In the genomic region with DNA sequence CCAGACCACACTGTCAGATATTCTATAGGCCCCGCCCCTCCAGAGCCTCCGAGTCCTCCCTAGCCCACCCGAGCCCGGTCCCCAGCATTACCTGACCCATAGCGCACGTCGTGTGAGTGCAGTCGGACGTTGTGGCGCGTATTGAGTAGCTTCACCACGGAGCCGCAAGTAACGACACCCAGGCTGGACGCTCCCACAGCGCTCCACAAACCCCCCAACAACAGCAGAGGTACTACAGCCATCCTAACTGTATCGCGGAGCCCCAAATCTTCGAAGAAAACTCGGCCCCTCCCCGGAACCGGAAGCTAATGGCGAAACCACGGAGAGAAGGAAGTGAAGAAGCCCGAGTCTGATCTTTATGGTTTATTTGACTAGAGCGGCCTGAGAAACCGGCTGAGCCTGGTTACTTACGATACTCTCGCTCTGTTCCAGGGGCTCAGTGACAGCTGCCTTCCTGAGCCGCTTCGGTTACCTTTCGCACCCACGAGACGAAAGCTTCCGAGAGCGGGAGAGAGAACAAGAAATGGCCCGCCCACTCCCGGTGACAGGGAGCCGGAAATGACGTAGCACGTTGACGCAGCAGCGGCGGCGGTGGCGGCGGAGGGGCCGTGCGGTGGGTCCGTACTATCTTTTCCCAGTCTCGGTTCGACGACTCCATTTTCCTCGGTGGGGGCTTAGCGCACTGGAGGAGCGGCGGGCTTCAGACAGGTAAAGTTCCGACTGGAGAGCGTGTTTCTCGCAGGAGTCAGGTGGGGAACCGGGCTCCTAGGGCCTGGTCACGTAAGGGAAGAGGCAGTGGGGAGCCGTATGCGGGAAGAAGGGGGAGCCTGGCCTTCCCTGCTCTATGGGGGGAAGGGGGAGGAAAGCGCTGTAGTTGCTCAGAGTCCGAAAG, we compare ENCODE assay signal across 8 cellular contexts. TPM values are rescaled to one million over a fixed set of nuclear protein-coding genes. Genes with fewer than 3 reads are reported as not detected.
A peak's percentile ranks its signal among the peaks of the same experiment; 100 is the strongest.
DNase-seq lines count a peak whose midpoint lies in the region; ATAC-seq, FAIRE-seq and TF ChIP-seq lines count a peak whose summit lies in the region.

A gene with protein sequence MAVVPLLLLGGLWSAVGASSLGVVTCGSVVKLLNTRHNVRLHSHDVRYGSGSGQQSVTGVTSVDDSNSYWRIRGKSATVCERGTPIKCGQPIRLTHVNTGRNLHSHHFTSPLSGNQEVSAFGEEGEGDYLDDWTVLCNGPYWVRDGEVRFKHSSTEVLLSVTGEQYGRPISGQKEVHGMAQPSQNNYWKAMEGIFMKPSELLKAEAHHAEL (minus strand): TSS at position 272 of the 892 bp plus-strand sequence. CDS start 30 bp downstream, at position 242.
A gene (plus strand): TSS at position 571 of the 892 bp plus-strand sequence. CDS start 11,197 bp downstream, outside the sequence.

- CTCF ChIA-PET in WTC11 (lab: Charles Lee), result interaction anchor here (0.7 to 3.5 kb wide), 9 partner anchors 15 to 251 kb away, joined by 3 to 38 read pairs (median 4); a partner anchor contains a TSS

- H3K4me3 ChIP-seq in AG09309 (ENCODE audit: control insufficient read depth, low read depth, low read length) (peak within 1 kb of the TSS; percentile 72), bronchial epithelial cell (ENCODE audit: low read depth, low read length) (peak within 1 kb of the TSS; percentile 84)

- H3K27me3 ChIP-seq in bronchial epithelial cell (ENCODE audit: control insufficient read depth, insufficient read depth, low read length), result no peaks in the 10 kb centered on the region

- peaks cover 20% of the 10 kb centered on the region for H3K4me1 Mint-ChIP-seq in WTC11

- ATAC-seq in GM18907 (IDR thresholded peaks at IDR 0.05; ENCODE audit: unreplicated experiment) (peak; percentile 84), HG03159 (IDR thresholded peaks at IDR 0.05; ENCODE audit: unreplicated experiment) (peak; percentile 81), WTC11 (peak; percentile 80)

- POLR2A ChIA-PET in WTC11 (lab: Charles Lee), result interaction anchor here (0.7 to 2.5 kb wide), 8 partner anchors 15 to 86 kb away, joined by 3 to 13 read pairs (median 4); a partner anchor contains a TSS

- H3K36me3 ChIP-seq in bronchial epithelial cell (ENCODE audit: control insufficient read depth, insufficient read depth, low read length), result peaks cover 1% of the 10 kb centered on the region

- TF ChIP-seq CTCF in AG09309 (IDR thresholded peaks at IDR 0.05; ENCODE audit: control insufficient read depth, insufficient read depth, low read depth, low read length, missing control alignments) (no peak), WTC11 (IDR thresholded peaks at IDR 0.05) (no peak), bronchial epithelial cell (IDR thresholded peaks at IDR 0.05; ENCODE audit: insufficient read depth, low read length, severe bottlenecking) (no peak)

- H3K36me3 Mint-ChIP-seq in WTC11, result peaks cover 44% of the 10 kb centered on the region

- H3K27me3 Mint-ChIP-seq in WTC11 (ENCODE audit: low read depth), result 0 out of 2 replicates have a peak, but pooled peaks cover 3% of the 10 kb centered on the region

- peak within 1 kb of the TSS; percentile 100 for H3K27ac Mint-ChIP-seq in WTC11

- peaks cover 21% of the 10 kb centered on the region for H3K9me3 Mint-ChIP-seq in WTC11

- no peak for FAIRE-seq in bronchial epithelial cell (lab: Jason Lieb, UNC)

- H3K4me3 Mint-ChIP-seq in WTC11, result peak within 1 kb of the TSS; percentile 99

- DNase-seq in AG09309 (ENCODE audit: low read depth) (no peak), NCI-H226 (peak; percentile 80), WTC11 (ENCODE audit: low spot score) (peak; percentile 92), bronchial epithelial cell (ENCODE audit: low read depth) (peak; percentile 67), inferior parietal cortex (ENCODE audit: extremely low spot score) (peak; percentile 96)
- DNase-seq in stimulated activated CD4-positive, alpha-beta T cell treated with anti-CD3 and anti-CD28 coated beads, Interleukin-12 subunit alpha, Interleukin-12 subunit beta, amount 100 ng/mL, for 24 hours (ENCODE audit: low read depth in 2 of 2), result peak; percentile 93 to 95

TF ChIP-seq in WTC11, 78 proteins besides CTCF, POLR2A, EP300 and RAD21 (continues in another document):
- TF ChIP-seq PRRX2 (CRISPR knock-in tag; IDR thresholded peaks at IDR 0.05), result no peak
- TF ChIP-seq ZNF232 (CRISPR knock-in tag; IDR thresholded peaks at IDR 0.05), result no peak
- TF ChIP-seq SMAD3 (CRISPR knock-in tag; IDR thresholded peaks at IDR 0.05; ENCODE audit: borderline replicate concordance), result no peak
- TF ChIP-seq JAZF1 (CRISPR knock-in tag; IDR thresholded peaks at IDR 0.05), result no peak
- no peak for TF ChIP-seq NFYB (CRISPR knock-in tag; conservative IDR thresholded peaks at IDR 0.05; ENCODE audit: low read depth)
- TF ChIP-seq RORB (CRISPR knock-in tag; IDR thresholded peaks at IDR 0.05), result no peak
- TF ChIP-seq, protein P1, sequence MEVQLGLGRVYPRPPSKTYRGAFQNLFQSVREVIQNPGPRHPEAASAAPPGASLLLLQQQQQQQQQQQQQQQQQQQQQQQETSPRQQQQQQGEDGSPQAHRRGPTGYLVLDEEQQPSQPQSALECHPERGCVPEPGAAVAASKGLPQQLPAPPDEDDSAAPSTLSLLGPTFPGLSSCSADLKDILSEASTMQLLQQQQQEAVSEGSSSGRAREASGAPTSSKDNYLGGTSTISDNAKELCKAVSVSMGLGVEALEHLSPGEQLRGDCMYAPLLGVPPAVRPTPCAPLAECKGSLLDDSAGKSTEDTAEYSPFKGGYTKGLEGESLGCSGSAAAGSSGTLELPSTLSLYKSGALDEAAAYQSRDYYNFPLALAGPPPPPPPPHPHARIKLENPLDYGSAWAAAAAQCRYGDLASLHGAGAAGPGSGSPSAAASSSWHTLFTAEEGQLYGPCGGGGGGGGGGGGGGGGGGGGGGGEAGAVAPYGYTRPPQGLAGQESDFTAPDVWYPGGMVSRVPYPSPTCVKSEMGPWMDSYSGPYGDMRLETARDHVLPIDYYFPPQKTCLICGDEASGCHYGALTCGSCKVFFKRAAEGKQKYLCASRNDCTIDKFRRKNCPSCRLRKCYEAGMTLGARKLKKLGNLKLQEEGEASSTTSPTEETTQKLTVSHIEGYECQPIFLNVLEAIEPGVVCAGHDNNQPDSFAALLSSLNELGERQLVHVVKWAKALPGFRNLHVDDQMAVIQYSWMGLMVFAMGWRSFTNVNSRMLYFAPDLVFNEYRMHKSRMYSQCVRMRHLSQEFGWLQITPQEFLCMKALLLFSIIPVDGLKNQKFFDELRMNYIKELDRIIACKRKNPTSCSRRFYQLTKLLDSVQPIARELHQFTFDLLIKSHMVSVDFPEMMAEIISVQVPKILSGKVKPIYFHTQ (CRISPR knock-in tag; IDR thresholded peaks at IDR 0.05), result no peak
- no peak for TF ChIP-seq FOXJ3 (CRISPR knock-in tag; IDR thresholded peaks at IDR 0.05; ENCODE audit: borderline replicate concordance)
- no peak for TF ChIP-seq SOX15 (CRISPR knock-in tag; IDR thresholded peaks at IDR 0.05)
- TF ChIP-seq, protein P2, sequence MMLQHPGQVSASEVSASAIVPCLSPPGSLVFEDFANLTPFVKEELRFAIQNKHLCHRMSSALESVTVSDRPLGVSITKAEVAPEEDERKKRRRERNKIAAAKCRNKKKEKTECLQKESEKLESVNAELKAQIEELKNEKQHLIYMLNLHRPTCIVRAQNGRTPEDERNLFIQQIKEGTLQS (CRISPR knock-in tag; conservative IDR thresholded peaks at IDR 0.05), result no peak
- TF ChIP-seq ZNF396 (CRISPR knock-in tag; IDR thresholded peaks at IDR 0.05; ENCODE audit: borderline replicate concordance), result no peak
- TF ChIP-seq ATF1 (CRISPR knock-in tag; IDR thresholded peaks at IDR 0.05), result no peak
- TF ChIP-seq, protein P3, sequence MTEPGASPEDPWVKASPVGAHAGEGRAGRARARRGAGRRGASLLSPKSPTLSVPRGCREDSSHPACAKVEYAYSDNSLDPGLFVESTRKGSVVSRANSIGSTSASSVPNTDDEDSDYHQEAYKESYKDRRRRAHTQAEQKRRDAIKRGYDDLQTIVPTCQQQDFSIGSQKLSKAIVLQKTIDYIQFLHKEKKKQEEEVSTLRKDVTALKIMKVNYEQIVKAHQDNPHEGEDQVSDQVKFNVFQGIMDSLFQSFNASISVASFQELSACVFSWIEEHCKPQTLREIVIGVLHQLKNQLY (CRISPR knock-in tag; IDR thresholded peaks at IDR 0.05), result no peak
- TF ChIP-seq, protein P4, sequence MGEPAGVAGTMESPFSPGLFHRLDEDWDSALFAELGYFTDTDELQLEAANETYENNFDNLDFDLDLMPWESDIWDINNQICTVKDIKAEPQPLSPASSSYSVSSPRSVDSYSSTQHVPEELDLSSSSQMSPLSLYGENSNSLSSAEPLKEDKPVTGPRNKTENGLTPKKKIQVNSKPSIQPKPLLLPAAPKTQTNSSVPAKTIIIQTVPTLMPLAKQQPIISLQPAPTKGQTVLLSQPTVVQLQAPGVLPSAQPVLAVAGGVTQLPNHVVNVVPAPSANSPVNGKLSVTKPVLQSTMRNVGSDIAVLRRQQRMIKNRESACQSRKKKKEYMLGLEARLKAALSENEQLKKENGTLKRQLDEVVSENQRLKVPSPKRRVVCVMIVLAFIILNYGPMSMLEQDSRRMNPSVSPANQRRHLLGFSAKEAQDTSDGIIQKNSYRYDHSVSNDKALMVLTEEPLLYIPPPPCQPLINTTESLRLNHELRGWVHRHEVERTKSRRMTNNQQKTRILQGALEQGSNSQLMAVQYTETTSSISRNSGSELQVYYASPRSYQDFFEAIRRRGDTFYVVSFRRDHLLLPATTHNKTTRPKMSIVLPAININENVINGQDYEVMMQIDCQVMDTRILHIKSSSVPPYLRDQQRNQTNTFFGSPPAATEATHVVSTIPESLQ (CRISPR knock-in tag; IDR thresholded peaks at IDR 0.05), result no peak
- TF ChIP-seq, protein P5, sequence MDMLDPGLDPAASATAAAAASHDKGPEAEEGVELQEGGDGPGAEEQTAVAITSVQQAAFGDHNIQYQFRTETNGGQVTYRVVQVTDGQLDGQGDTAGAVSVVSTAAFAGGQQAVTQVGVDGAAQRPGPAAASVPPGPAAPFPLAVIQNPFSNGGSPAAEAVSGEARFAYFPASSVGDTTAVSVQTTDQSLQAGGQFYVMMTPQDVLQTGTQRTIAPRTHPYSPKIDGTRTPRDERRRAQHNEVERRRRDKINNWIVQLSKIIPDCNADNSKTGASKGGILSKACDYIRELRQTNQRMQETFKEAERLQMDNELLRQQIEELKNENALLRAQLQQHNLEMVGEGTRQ (CRISPR knock-in tag; IDR thresholded peaks at IDR 0.05), result no peak
- TF ChIP-seq, protein P6, sequence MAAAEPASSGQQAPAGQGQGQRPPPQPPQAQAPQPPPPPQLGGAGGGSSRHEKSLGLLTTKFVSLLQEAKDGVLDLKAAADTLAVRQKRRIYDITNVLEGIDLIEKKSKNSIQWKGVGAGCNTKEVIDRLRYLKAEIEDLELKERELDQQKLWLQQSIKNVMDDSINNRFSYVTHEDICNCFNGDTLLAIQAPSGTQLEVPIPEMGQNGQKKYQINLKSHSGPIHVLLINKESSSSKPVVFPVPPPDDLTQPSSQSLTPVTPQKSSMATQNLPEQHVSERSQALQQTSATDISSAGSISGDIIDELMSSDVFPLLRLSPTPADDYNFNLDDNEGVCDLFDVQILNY (CRISPR knock-in tag; IDR thresholded peaks at IDR 0.05), result no peak
- TF ChIP-seq TCF7 (CRISPR knock-in tag; IDR thresholded peaks at IDR 0.05; ENCODE audit: low read depth), result no peak

RNA-seq across cellular contexts. Expression of the first gene that starts in this region (rescaled TPM):
- total RNA-seq in WTC11 (2021), result 44.4 to 49.4 TPM (median 45.9 TPM) in 3 replicates
- 50.8 and 70.4 TPM in 2 replicates for total RNA-seq in bronchial epithelial cell

RNA-seq across cellular contexts. Expression of the second gene that starts in this region (rescaled TPM):
- total RNA-seq in WTC11 (2021) (49.1 to 61.3 TPM (median 54.5 TPM) in 3 replicates), bronchial epithelial cell (23.2 and 32.9 TPM in 2 replicates)
